ENCODE assay signal across 21 cellular contexts in the genomic region with DNA sequence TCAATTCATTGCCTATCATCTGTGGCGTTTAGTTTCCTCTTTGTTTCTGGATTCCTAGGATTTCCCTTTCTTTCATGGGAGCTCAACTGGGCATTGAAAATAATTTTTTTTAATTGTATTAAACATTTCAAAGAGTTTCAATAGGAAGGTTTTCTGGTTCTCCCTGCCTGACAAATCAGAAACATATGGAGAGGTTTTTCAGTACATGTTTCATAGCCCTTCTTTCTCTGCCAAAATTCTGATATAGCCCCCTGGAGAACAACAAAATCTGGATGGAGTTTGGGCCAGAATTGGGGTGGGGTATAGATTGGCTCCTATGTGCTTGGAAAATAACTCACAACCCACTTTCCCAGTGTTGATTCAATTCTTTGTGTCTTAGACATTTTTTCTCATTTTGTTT.
"Had no signal": no experiment of that assay in that cellular context is flagged by ENCODE, and none has a peak within 500 bp of the region (broad histone marks: within the 10 kb centered on the region; RNA-seq: fewer than 3 reads in every experiment).

No MANE protein-coding gene starts in this region.

- H3K4me3 ChIP-seq: dorsolateral prefrontal cortex, lower lobe of right lung, mucosa of descending colon, prostate gland, right atrium auricular region, smooth muscle cell, suprapubic skin had no signal

- H3K27me3 Mint-ChIP-seq: natural killer cell treated with Interleukin-12 subunit alpha and Interleukin-12 subunit beta and Interleukin-15 and Interleukin-18, amount 100 ng/mL, for 72 hours; stimulated activated naive CD8-positive, alpha-beta T cell treated with anti-CD3 and anti-CD28 coated beads, Interleukin-15, amount 100 ng/mL, for 72 hours had no signal

- H3K27ac ChIP-seq: dorsolateral prefrontal cortex, lower lobe of right lung, prostate gland, right atrium auricular region, suprapubic skin had no signal

- H3K27me3 ChIP-seq: dorsolateral prefrontal cortex, right atrium auricular region, suprapubic skin had no signal

- H3K36me3 Mint-ChIP-seq: naive B cell; natural killer cell treated with Interleukin-12 subunit alpha and Interleukin-12 subunit beta and Interleukin-15 and Interleukin-18, amount 100 ng/mL, for 72 hours had no signal

- H3K4me2 ChIP-seq: smooth muscle cell had no signal

- H3K4me3 Mint-ChIP-seq: natural killer cell treated with Interleukin-12 subunit alpha and Interleukin-12 subunit beta and Interleukin-15 and Interleukin-18, amount 100 ng/mL, for 72 hours; stimulated activated naive CD8-positive, alpha-beta T cell treated with anti-CD3 and anti-CD28 coated beads, Interleukin-15, amount 100 ng/mL, for 72 hours had no signal

- H3K9me3 Mint-ChIP-seq: natural killer cell treated with Interleukin-12 subunit alpha and Interleukin-12 subunit beta and Interleukin-15 and Interleukin-18, amount 100 ng/mL, for 72 hours had no signal

- DNase-seq: cerebellar nuclear complex; cortex of kidney; dorsolateral prefrontal cortex; effector CD4-positive, alpha-beta T cell; left ventricle myocardium superior; lower lobe of right lung; mucosa of descending colon; naive B cell; nucleus accumbens; stimulated activated CD4-positive, alpha-beta T cell treated with anti-CD3 and anti-CD28 coated beads, Interleukin-12 subunit alpha, Interleukin-12 subunit beta, amount 100 ng/mL, for 4 hours; stimulated activated CD4-positive, alpha-beta T cell treated with anti-CD3 and anti-CD28 coated beads, Interleukin-1b, Interleukin-23, amount 100 ng/mL, for 48 hours; stimulated activated CD4-positive, alpha-beta T cell treated with anti-CD3 and anti-CD28 coated beads, Interleukin-4, amount 100 ng/mL, for 1 hour; stimulated activated CD8-positive, alpha-beta memory T cell treated with anti-CD3 and anti-CD28 coated beads, Interleukin-4, amount 100 ng/mL, for 48 hours; stimulated activated naive CD4-positive, alpha-beta T cell; stimulated activated naive CD8-positive, alpha-beta T cell treated with anti-CD3 and anti-CD28 coated beads, Interleukin-15, amount 100 ng/mL, for 72 hours; trophoblast cell had no signal

- H3K4me1 Mint-ChIP-seq: stimulated activated naive CD8-positive, alpha-beta T cell treated with anti-CD3 and anti-CD28 coated beads, Interleukin-15, amount 100 ng/mL, for 72 hours had no signal

- H3K36me3 ChIP-seq: lower lobe of right lung, prostate gland, right atrium auricular region, suprapubic skin had no signal

- H3K9me3 ChIP-seq: lower lobe of right lung, mucosa of descending colon, prostate gland, right atrium auricular region, suprapubic skin had no signal

- H3K4me1 ChIP-seq: lower lobe of right lung, prostate gland, right atrium auricular region, suprapubic skin had no signal

- H3K27ac Mint-ChIP-seq: natural killer cell treated with Interleukin-12 subunit alpha and Interleukin-12 subunit beta and Interleukin-15 and Interleukin-18, amount 100 ng/mL, for 72 hours; stimulated activated naive CD8-positive, alpha-beta T cell treated with anti-CD3 and anti-CD28 coated beads, Interleukin-15, amount 100 ng/mL, for 72 hours had no signal
